ENCODE assay signal across 8 cellular contexts in the genomic region with DNA sequence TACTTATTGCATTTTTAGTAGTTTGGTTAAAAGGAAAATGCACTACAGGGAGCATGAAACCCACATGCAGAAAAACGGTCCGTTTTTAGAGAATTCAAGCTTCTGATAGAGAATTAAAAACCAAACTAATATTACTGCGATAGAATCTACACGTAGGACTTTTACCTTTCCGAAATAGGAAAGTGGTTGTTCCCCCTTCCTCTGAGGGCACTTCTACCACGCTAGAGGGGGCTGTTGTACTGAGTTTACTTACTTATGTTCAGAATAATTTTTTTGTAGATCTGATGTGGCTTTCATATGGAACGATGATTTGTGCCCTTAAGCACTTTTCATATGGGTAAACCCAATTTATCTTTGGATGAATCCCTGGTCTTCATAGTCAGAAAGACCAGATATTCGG.
A peak's percentile ranks its signal among the peaks of the same experiment; 100 is the strongest.
DNase-seq lines count a peak whose midpoint lies in the region; ATAC-seq and TF ChIP-seq lines count a peak whose summit lies in the region.

No MANE protein-coding gene starts in this region.

- no peak overlapping the region for H3K4me3 Mint-ChIP-seq in activated naive CD8-positive, alpha-beta T cell treated with anti-CD3 and anti-CD28 coated beads, Interleukin-2, amount 50 U/mL, for 24 hours

- no peak overlapping the region for H3K27ac ChIP-seq in PC-3 (ENCODE audit: low read length)

- no peaks in the 10 kb centered on the region for H3K4me1 Mint-ChIP-seq in activated naive CD8-positive, alpha-beta T cell treated with anti-CD3 and anti-CD28 coated beads, Interleukin-2, amount 50 U/mL, for 24 hours

- H3K4me1 ChIP-seq in PC-3 (ENCODE audit: insufficient read depth, low read length) = no peaks in the 10 kb centered on the region

- POLR2A ChIA-PET in PC-3 (lab: Charles Lee; ENCODE audit: unreplicated experiment) = no interaction called here

- CTCF ChIA-PET in PC-3 (lab: Charles Lee) = no interaction called here

- TF ChIP-seq CTCF in PC-3 (conservative IDR thresholded peaks at IDR 0.05; ENCODE audit: low read depth, low read length) = peak; percentile 84

- H3K36me3 ChIP-seq in PC-3 (ENCODE audit: low read depth, low read length) = no peaks in the 10 kb centered on the region

- no peaks in the 10 kb centered on the region for H3K27me3 Mint-ChIP-seq in activated naive CD8-positive, alpha-beta T cell treated with anti-CD3 and anti-CD28 coated beads, Interleukin-2, amount 50 U/mL, for 24 hours

- H3K9ac ChIP-seq in PC-3 (ENCODE audit: low read length) = no peak overlapping the region

- peak; percentile 77 for ATAC-seq in PC-3
- ATAC-seq in activated naive CD8-positive, alpha-beta T cell treated with anti-CD3 and anti-CD28 coated beads, Interleukin-2, amount 50 U/mL, for 24 hours = peak; percentile 33
- peak; percentile 55 for ATAC-seq in left ventricle myocardium superior

- BruUV-seq in PC-3 (replicated peaks; lab: Mats Ljungman, UMichigan) = no TSS peak

- H3K9me3 Mint-ChIP-seq in activated naive CD8-positive, alpha-beta T cell treated with anti-CD3 and anti-CD28 coated beads, Interleukin-2, amount 50 U/mL, for 24 hours = no peaks in the 10 kb centered on the region

- H3K27me3 ChIP-seq in PC-3 (ENCODE audit: low read length) = no peaks in the 10 kb centered on the region

- intact Hi-C loops in PC-3 (cut with micrococcal nuclease) (loop anchor here (1.0 to 5.0 kb wide), 4 partner anchors 226 to 519 kb away; no protein-coding TSS in a partner anchor), left ventricle myocardium superior (cut with micrococcal nuclease) (loop anchor here (1.0 to 10.0 kb wide), 3 partner anchors 226 to 491 kb away; no protein-coding TSS in a partner anchor)

- no peaks in the 10 kb centered on the region for H3F3A ChIP-seq in PC-3 (ENCODE audit: low read length, unreplicated experiment)

- H3K9me2 ChIP-seq in PC-3 (replicated peaks; ENCODE audit: low read length) = no peaks in the 10 kb centered on the region

- H2AFZ ChIP-seq in PC-3 (ENCODE audit: low read length) = no peak overlapping the region

- peak; percentile 67 for DNase-seq in EH (ENCODE audit: low read depth)
- peak; percentile 55 for DNase-seq in Jurkat, Clone E6-1 (ENCODE audit: low read depth, low spot score)
- DNase-seq in PC-3 = peak; percentile 71
- peak; percentile 26 for DNase-seq in activated naive CD8-positive, alpha-beta T cell treated with anti-CD3 and anti-CD28 coated beads, Interleukin-2, amount 50 U/mL, for 24 hours
- no peak for DNase-seq in left ventricle myocardium superior
- peak; percentile 1 to 14 for DNase-seq in stimulated activated CD4-positive, alpha-beta T cell treated with anti-CD3 and anti-CD28 coated beads, Interleukin-15, amount 100 ng/mL, for 48 hours (ENCODE audit: low read depth in 2 of 2)
- no peak for DNase-seq in hepatic stellate cell (ENCODE audit: low spot score)
- no peak for DNase-seq in 8988T

- no peaks in the 10 kb centered on the region for H3K36me3 Mint-ChIP-seq in activated naive CD8-positive, alpha-beta T cell treated with anti-CD3 and anti-CD28 coated beads, Interleukin-2, amount 50 U/mL, for 24 hours (ENCODE audit: low read depth)

- peak overlapping the region; percentile 57 for H3K4me2 ChIP-seq in PC-3 (ENCODE audit: low read length)

- no peak overlapping the region for H3K27ac Mint-ChIP-seq in activated naive CD8-positive, alpha-beta T cell treated with anti-CD3 and anti-CD28 coated beads, Interleukin-2, amount 50 U/mL, for 24 hours

- H3K79me2 ChIP-seq in PC-3 (ENCODE audit: low read length) = no peaks in the 10 kb centered on the region

- H3K9me3 ChIP-seq in PC-3 (ENCODE audit: low read length) = no peaks in the 10 kb centered on the region

- H3K4me3 ChIP-seq in Jurkat, Clone E6-1 (ENCODE audit: low read length) = no peak overlapping the region
- H3K4me3 ChIP-seq in PC-3 (ENCODE audit: low read length) = no peak overlapping the region

- no peaks in the 10 kb centered on the region for H4K20me1 ChIP-seq in PC-3 (ENCODE audit: low read length)

Comparison
In these comparisons a context has a peak if more than half of its experiments do, and no peak if none do; other contexts are left out.
1. DNase-seq: peak in EH (single experiment), Jurkat, Clone E6-1 (single experiment), PC-3 (single experiment), activated naive CD8-positive, alpha-beta T cell treated with anti-CD3 and anti-CD28 coated beads, Interleukin-2, amount 50 U/mL, for 24 hours (single experiment) and stimulated activated CD4-positive, alpha-beta T cell treated with anti-CD3 and anti-CD28 coated beads, Interleukin-15, amount 100 ng/mL, for 48 hours (2 of 2); none in left ventricle myocardium superior (single experiment), hepatic stellate cell (single experiment) and 8988T (single experiment).
2. Peak in every context shown above with its lines, with median percentiles within 50 percentile points of each other: ATAC-seq.